Comparison of ENCODE assay signal across 7 cellular contexts in genomic region chr1:169670244-169670643, GRCh38. TPM values are rescaled to one million over a fixed set of nuclear protein-coding genes. Genes with fewer than 3 reads are reported as not detected.
DNase-seq lines count a peak whose midpoint lies in the region; ATAC-seq, FAIRE-seq and TF ChIP-seq lines count a peak whose summit lies in the region.
"Not testable (repeated sequence)": the region's sequence is repeated elsewhere in the genome, so short reads cannot be mapped to it uniquely, and the experiment has no call there.

No MANE protein-coding gene starts in this region.

- not testable (repeated sequence) for H3K36me3 ChIP-seq in K562 (ENCODE audit: control insufficient read depth, insufficient read depth, low read length)

- CTCF ChIA-PET in CD4-positive, alpha-beta T cell (lab: Charles Lee): interaction anchor here (0.7 to 1.5 kb wide), 2 partner anchors 10 to 68 kb away, joined by 5 to 6 read pairs; no protein-coding TSS in a partner anchor
- CTCF ChIA-PET in K562 (lab: Yijun Ruan, JAX; ENCODE audit: low intra/inter-chr PET ratio): not testable (repeated sequence)

- not testable (repeated sequence) for TF ChIP-seq POLR2A in K562 (conservative IDR thresholded peaks at IDR 0.05)

- DNase-seq in CD4-positive, alpha-beta T cell; K562 (ENCODE audit: extremely low read depth in 1 of 4, low spot score in 3 of 4); naive thymus-derived CD8-positive, alpha-beta T cell: not testable (repeated sequence)
- peak; percentile 22 for DNase-seq in activated CD4-positive, alpha-beta T cell treated with anti-CD3 and anti-CD28 coated beads, Interleukin-2, amount 10 ng/mL, durations not matched to agents 24 days and 14 days

- H3K27ac Mint-ChIP-seq in CD4-positive, alpha-beta T cell: peak overlapping the region; percentile 82
- peak overlapping the region; percentile 39 to 59 (median 39) for H3K27ac Mint-ChIP-seq in IgD-negative memory B cell
- not testable (repeated sequence) for H3K27ac Mint-ChIP-seq in activated CD4-positive, alpha-beta T cell treated with anti-CD3 and anti-CD28 coated beads, Interleukin-2, amount 10 ng/mL, durations not matched to agents 24 days and 14 days
- peak overlapping the region; percentile 65 for H3K27ac Mint-ChIP-seq in activated T-helper 17 cell treated with anti-CD3 and anti-CD28 coated beads, Interleukin-2, amount 50 U/mL, for 72 hours
- H3K27ac Mint-ChIP-seq in naive thymus-derived CD8-positive, alpha-beta T cell: peak overlapping the region in 6 of 10 donors; percentile 44 to 86 (median 68)
- H3K27ac Mint-ChIP-seq in stimulated activated memory B cell treated with anti-CD40 and anti-IgM and Interleukin-4, amounts not matched to agents 10 μg/mL and 1 μg/mL and 100 μg/mL, for 72 hours: peak overlapping the region; percentile 71

- not testable (repeated sequence) for H2AFZ ChIP-seq in K562 (ENCODE audit: low read depth, low read length)

- H3K9ac ChIP-seq in K562 (ENCODE audit: insufficient read depth in 1 of 2, low read depth in 2 of 2, low read length in 2 of 2): not testable (repeated sequence)

- FAIRE-seq in K562 (lab: Jason Lieb, UNC): not testable (repeated sequence)

- POLR2A ChIA-PET in CD4-positive, alpha-beta T cell (lab: Charles Lee): interaction anchor here (1.5 to 1.7 kb wide), 3 partner anchors 20 to 26 kb away, joined by 4 to 11 read pairs (median 5); no protein-coding TSS in a partner anchor
- POLR2A ChIA-PET in K562 (lab: Yijun Ruan, JAX): not testable (repeated sequence)
- POLR2A ChIA-PET in naive thymus-derived CD8-positive, alpha-beta T cell (lab: Charles Lee): interaction anchor here (1.0 to 1.6 kb wide), 3 partner anchors 9 to 24 kb away, joined by 3 to 8 read pairs (median 4); no protein-coding TSS in a partner anchor

- H3K9me3 ChIP-seq in CD4-positive, alpha-beta T cell (ENCODE audit: control insufficient read depth, low read length); K562 (replicated peaks; ENCODE audit: control insufficient read depth, insufficient read depth, low read depth, low read length): not testable (repeated sequence)

- not testable (repeated sequence) for H4K20me1 ChIP-seq in K562 (replicated peaks; ENCODE audit: control insufficient read depth, insufficient read depth, low read length)

- H3K4me3 Mint-ChIP-seq in CD4-positive, alpha-beta T cell; activated CD4-positive, alpha-beta T cell treated with anti-CD3 and anti-CD28 coated beads, Interleukin-2, amount 10 ng/mL, durations not matched to agents 24 days and 14 days; stimulated activated memory B cell treated with anti-CD40 and anti-IgM and Interleukin-4, amounts not matched to agents 10 μg/mL and 1 μg/mL and 100 μg/mL, for 72 hours: not testable (repeated sequence)
- peak overlapping the region in 1 of 4 donors; percentile 50 for H3K4me3 Mint-ChIP-seq in IgD-negative memory B cell
- H3K4me3 Mint-ChIP-seq in activated T-helper 17 cell treated with anti-CD3 and anti-CD28 coated beads, Interleukin-2, amount 50 U/mL, for 72 hours: peak overlapping the region; percentile 41
- H3K4me3 Mint-ChIP-seq in naive thymus-derived CD8-positive, alpha-beta T cell: peak overlapping the region in 3 of 10 donors; percentile 26 to 54 (median 39)

- in situ Hi-C loops in K562 (cut with MboI): not testable (repeated sequence)

- WGBS in K562 (ENCODE audit: insufficient coverage, low coverage, missing lambda C conversion rate): 7% methylated on average over 3 of the region's 3 CpGs

- not testable (repeated sequence) for H3K4me1 ChIP-seq in K562 (replicated peaks in 1 of 2; ENCODE audit: control insufficient read depth in 2 of 2, insufficient read depth in 2 of 2, low read length in 2 of 2)

- not testable (repeated sequence) for H3K9me3 Mint-ChIP-seq in CD4-positive, alpha-beta T cell; IgD-negative memory B cell; activated T-helper 17 cell treated with anti-CD3 and anti-CD28 coated beads, Interleukin-2, amount 50 U/mL, for 72 hours; stimulated activated memory B cell treated with anti-CD40 and anti-IgM and Interleukin-4, amounts not matched to agents 10 μg/mL and 1 μg/mL and 100 μg/mL, for 72 hours
- H3K9me3 Mint-ChIP-seq in activated CD4-positive, alpha-beta T cell treated with anti-CD3 and anti-CD28 coated beads, Interleukin-2, amount 10 ng/mL, durations not matched to agents 24 days and 14 days: peaks cover 10% of the 10 kb centered on the region
- H3K9me3 Mint-ChIP-seq in naive thymus-derived CD8-positive, alpha-beta T cell: peaks cover 0 to 69% (median 10%) of the 10 kb centered on the region in 9 donors

- not testable (repeated sequence) for H3K9me1 ChIP-seq in K562 (ENCODE audit: control insufficient read depth, insufficient read depth, low read length)

- not testable (repeated sequence) for H3K27me3 Mint-ChIP-seq in CD4-positive, alpha-beta T cell; IgD-negative memory B cell; activated CD4-positive, alpha-beta T cell treated with anti-CD3 and anti-CD28 coated beads, Interleukin-2, amount 10 ng/mL, durations not matched to agents 24 days and 14 days; activated T-helper 17 cell treated with anti-CD3 and anti-CD28 coated beads, Interleukin-2, amount 50 U/mL, for 72 hours; naive thymus-derived CD8-positive, alpha-beta T cell; stimulated activated memory B cell treated with anti-CD40 and anti-IgM and Interleukin-4, amounts not matched to agents 10 μg/mL and 1 μg/mL and 100 μg/mL, for 72 hours

- TF ChIP-seq RAD21 in K562 (CRISPR knock-in tag; conservative IDR thresholded peaks at IDR 0.05 in 1 of 2, IDR thresholded peaks at IDR 0.05 in 1 of 2): not testable (repeated sequence)

- TF ChIP-seq CTCF in CD4-positive, alpha-beta T cell (IDR thresholded peaks at IDR 0.05); K562 (IDR thresholded peaks at IDR 0.05 in 2 of 3, conservative IDR thresholded peaks at IDR 0.05 in 1 of 3; ENCODE audit: insufficient read depth in 2 of 3, low read depth in 1 of 3, low read length in 3 of 3): not testable (repeated sequence)

- not testable (repeated sequence) for H3K27me3 ChIP-seq in CD4-positive, alpha-beta T cell (ENCODE audit: control insufficient read depth, insufficient read depth, low read length); K562 (ENCODE audit: control insufficient read depth in 2 of 2, insufficient read depth in 2 of 2, low read length in 2 of 2)

- H3K36me3 Mint-ChIP-seq in CD4-positive, alpha-beta T cell (ENCODE audit: low read depth); IgD-negative memory B cell; activated T-helper 17 cell treated with anti-CD3 and anti-CD28 coated beads, Interleukin-2, amount 50 U/mL, for 72 hours (ENCODE audit: low read depth); stimulated activated memory B cell treated with anti-CD40 and anti-IgM and Interleukin-4, amounts not matched to agents 10 μg/mL and 1 μg/mL and 100 μg/mL, for 72 hours: not testable (repeated sequence)
- peaks cover 12% of the 10 kb centered on the region for H3K36me3 Mint-ChIP-seq in activated CD4-positive, alpha-beta T cell treated with anti-CD3 and anti-CD28 coated beads, Interleukin-2, amount 10 ng/mL, durations not matched to agents 24 days and 14 days (ENCODE audit: low read depth)
- peaks cover 4 to 24% (median 19%) of the 10 kb centered on the region in 3 donors for H3K36me3 Mint-ChIP-seq in naive thymus-derived CD8-positive, alpha-beta T cell

- intact Hi-C loops in CD4-positive, alpha-beta T cell (cut with DNase I, micrococcal nuclease); activated CD4-positive, alpha-beta T cell treated with anti-CD3 and anti-CD28 coated beads, Interleukin-2, amount 10 ng/mL, durations not matched to agents 24 days and 14 days (cut with micrococcal nuclease); K562 (cut with micrococcal nuclease): not testable (repeated sequence)

- not testable (repeated sequence) for H3K4me3 ChIP-seq in K562

- H3K4me1 Mint-ChIP-seq in CD4-positive, alpha-beta T cell (ENCODE audit: low read depth): peaks cover 62% of the 10 kb centered on the region
- peaks cover 40 to 53% (median 43%) of the 10 kb centered on the region in 3 donors for H3K4me1 Mint-ChIP-seq in IgD-negative memory B cell
- H3K4me1 Mint-ChIP-seq in activated CD4-positive, alpha-beta T cell treated with anti-CD3 and anti-CD28 coated beads, Interleukin-2, amount 10 ng/mL, durations not matched to agents 24 days and 14 days: peaks cover 32% of the 10 kb centered on the region
- peaks cover 20% of the 10 kb centered on the region for H3K4me1 Mint-ChIP-seq in activated T-helper 17 cell treated with anti-CD3 and anti-CD28 coated beads, Interleukin-2, amount 50 U/mL, for 72 hours
- peaks cover 30 to 63% (median 62%) of the 10 kb centered on the region in 4 donors for H3K4me1 Mint-ChIP-seq in naive thymus-derived CD8-positive, alpha-beta T cell
- H3K4me1 Mint-ChIP-seq in stimulated activated memory B cell treated with anti-CD40 and anti-IgM and Interleukin-4, amounts not matched to agents 10 μg/mL and 1 μg/mL and 100 μg/mL, for 72 hours: peaks cover 54% of the 10 kb centered on the region

- not testable (repeated sequence) for ATAC-seq in CD4-positive, alpha-beta T cell (ENCODE audit: poor library complexity); activated T-helper 17 cell treated with anti-CD3 and anti-CD28 coated beads, Interleukin-2, amount 50 U/mL, for 72 hours (replicated peaks); K562; naive thymus-derived CD8-positive, alpha-beta T cell; stimulated activated memory B cell treated with anti-CD40 and anti-IgM and Interleukin-4, amounts not matched to agents 10 μg/mL and 1 μg/mL and 100 μg/mL, for 72 hours

- H3K4me2 ChIP-seq in K562 (ENCODE audit: insufficient read depth, low read length): not testable (repeated sequence)

- H3K79me2 ChIP-seq in K562 (ENCODE audit: control insufficient read depth, insufficient read depth, low read length): not testable (repeated sequence)

- BruUV-seq in K562 (replicated peaks; lab: Mats Ljungman, UMichigan): not testable (repeated sequence)

- H3K27ac ChIP-seq in CD4-positive, alpha-beta T cell (ENCODE audit: low read depth, low read length); K562 (ENCODE audit: extremely low read depth, low read depth, low read length): not testable (repeated sequence)

- TF ChIP-seq EP300 in K562 (IDR thresholded peaks at IDR 0.05; ENCODE audit: low read length): not testable (repeated sequence)

RNA-seq across cellular contexts. Expression of gene SELP, which starts 40.3 kb away (rescaled TPM):
- 1 to 10 TPM; 1.3 to 1.4 TPM for total RNA-seq in CD4-positive, alpha-beta T cell
- polyA plus RNA-seq in IgD-negative memory B cell (2.2 TPM), K562 (2011; rRNA removed) (not detected in 2 replicates), K562 (2014; fragmentation: Illumina TruSeq; extraction: Trizol) (not detected in 2 replicates), K562 (2014; fragmentation: Nextera tagmentation; extraction: Ambion mirVana) (not detected), K562 (2014; rRNA removed) (not detected in 2 replicates)
- 0.14 TPM in 1 of 2 replicates, not detected in the other for total RNA-seq in activated CD4-positive, alpha-beta T cell treated with anti-CD3 and anti-CD28 coated beads, Interleukin-2, amount 10 ng/mL, durations not matched to agents 24 days and 14 days
- total RNA-seq in activated T-helper 17 cell treated with anti-CD3 and anti-CD28 coated beads, Interleukin-2, amount 50 U/mL, for 72 hours: under 1 TPM; 0.39 to 0.90 TPM
- total RNA-seq in K562 (2011; cell fraction: chromatin; rRNA removed; ENCODE audit: low replicate concordance): not detected in 2 replicates
- not detected in 2 replicates for total RNA-seq in K562 (2011; cell fraction: nucleolus; rRNA removed)
- not detected in 2 replicates for total RNA-seq in K562 (2011; cell fraction: nucleoplasm; rRNA removed)
- total RNA-seq in K562 (2014; rRNA removed) (not detected in 2 replicates), K562 (2014; rRNA removed; fragmentation: Illumina TruSeq; extraction: Trizol) (not detected in 2 replicates), K562 (2015; rRNA removed; fragmentation: Illumina TruSeq; extraction: Trizol) (not detected in 2 replicates), K562 (2021) (not detected in 2 replicates)
- not detected in 2 replicates for polyA plus RNA-seq in K562 (2011; cell fraction: cytosol; rRNA removed)
- not detected in 2 replicates for polyA plus RNA-seq in K562 (2011; cell fraction: nucleus; rRNA removed)
- polyA plus RNA-seq in K562 (2012): not detected in 2 replicates
- polyA minus RNA-seq in K562 (2011; rRNA and poly(A)+ RNA removed): not detected in 2 replicates
- polyA minus RNA-seq in K562 (2011; cell fraction: cytosol; rRNA and poly(A)+ RNA removed): not detected in 2 replicates
- not detected in 2 replicates for polyA minus RNA-seq in K562 (2011; cell fraction: nucleus; rRNA and poly(A)+ RNA removed)
- total RNA-seq in naive thymus-derived CD8-positive, alpha-beta T cell: 1 to 10 TPM; 1.3 to 1.7 TPM
- polyA plus RNA-seq in naive thymus-derived CD8-positive, alpha-beta T cell: under 1 TPM; 0.35 to 0.76 (median 0.69) TPM

RNA-seq across cellular contexts. Expression of gene SELL, which starts 41.2 kb away (rescaled TPM):
- 100 to 1,000 TPM; 204 to 216 TPM for total RNA-seq in CD4-positive, alpha-beta T cell
- polyA plus RNA-seq in IgD-negative memory B cell: 1,261 TPM
- total RNA-seq in activated CD4-positive, alpha-beta T cell treated with anti-CD3 and anti-CD28 coated beads, Interleukin-2, amount 10 ng/mL, durations not matched to agents 24 days and 14 days: 82.3 and 92.7 TPM in 2 replicates
- total RNA-seq in activated T-helper 17 cell treated with anti-CD3 and anti-CD28 coated beads, Interleukin-2, amount 50 U/mL, for 72 hours: 100 to 1,000 TPM; 143 to 221 TPM
- not detected in 2 replicates for total RNA-seq in K562 (2011; cell fraction: chromatin; rRNA removed; ENCODE audit: low replicate concordance)
- total RNA-seq in K562 (2011; cell fraction: nucleolus; rRNA removed): not detected in 2 replicates
- not detected in 2 replicates for total RNA-seq in K562 (2011; cell fraction: nucleoplasm; rRNA removed)
- not detected in 2 replicates for total RNA-seq in K562 (2014; rRNA removed)
- not detected in 2 replicates for total RNA-seq in K562 (2014; rRNA removed; fragmentation: Illumina TruSeq; extraction: Trizol)
- not detected in 2 replicates for total RNA-seq in K562 (2015; rRNA removed; fragmentation: Illumina TruSeq; extraction: Trizol)
- total RNA-seq in K562 (2021): 0.51 and 1.1 TPM in 2 replicates
- not detected in 2 replicates for polyA plus RNA-seq in K562 (2011; rRNA removed)
- not detected in 2 replicates for polyA plus RNA-seq in K562 (2011; cell fraction: cytosol; rRNA removed)
- not detected in 2 replicates for polyA plus RNA-seq in K562 (2011; cell fraction: nucleus; rRNA removed)
- not detected in 2 replicates for polyA plus RNA-seq in K562 (2012)
- not detected in 2 replicates for polyA plus RNA-seq in K562 (2014; fragmentation: Illumina TruSeq; extraction: Trizol)
- polyA plus RNA-seq in K562 (2014; fragmentation: Nextera tagmentation; extraction: Ambion mirVana): not detected
- polyA plus RNA-seq in K562 (2014; rRNA removed): not detected in 2 replicates
- not detected in 2 replicates for polyA minus RNA-seq in K562 (2011; rRNA and poly(A)+ RNA removed)
- polyA minus RNA-seq in K562 (2011; cell fraction: cytosol; rRNA and poly(A)+ RNA removed): not detected in 2 replicates
- polyA minus RNA-seq in K562 (2011; cell fraction: nucleus; rRNA and poly(A)+ RNA removed): not detected in 2 replicates
- total RNA-seq in naive thymus-derived CD8-positive, alpha-beta T cell: 100 to 1,000 TPM; 549 to 581 TPM
- polyA plus RNA-seq in naive thymus-derived CD8-positive, alpha-beta T cell: 1,000 to 10,000 TPM; 1,427 to 2,162 (median 1,901) TPM

Comparison
In these comparisons a context has a peak if more than half of its experiments do, and no peak if none do; other contexts are left out.
1. RNA of gene SELL, which starts 41.2 kb away (total RNA-seq): 549 to 581 TPM in naive thymus-derived CD8-positive, alpha-beta T cell, 143 to 221 TPM in activated T-helper 17 cell treated with anti-CD3 and anti-CD28 coated beads, Interleukin-2, amount 50 U/mL, for 72 hours, 204 to 216 TPM in CD4-positive, alpha-beta T cell and 82.3 to 92.7 TPM in activated CD4-positive, alpha-beta T cell treated with anti-CD3 and anti-CD28 coated beads, Interleukin-2, amount 10 ng/mL, durations not matched to agents 24 days and 14 days; 0.51 to 1.1 TPM in K562; every median in the first group is over 10 times any median in the second.